In genomic region chr4:3523146-3523627, GRCh38 we compare ENCODE assay signal across 25 cellular contexts.
"Had no signal": no experiment of that assay in that cellular context is flagged by ENCODE, and none has a peak within 500 bp of the region (broad histone marks: within the 10 kb centered on the region; RNA-seq: fewer than 3 reads in every experiment).

No MANE protein-coding gene starts in this region.

- H3K27me3 Mint-ChIP-seq: activated CD4-positive, alpha-beta memory T cell treated with anti-CD3 and anti-CD28 coated beads for 36 hours; activated CD4-positive, alpha-beta T cell treated with anti-CD3 and anti-CD28 coated beads, Interleukin-2, amount 10 ng/mL, durations not matched to agents 7 days and 5 days; activated naive CD4-positive, alpha-beta T cell treated with anti-CD3 and anti-CD28 coated beads, Interleukin-2, amount 50 U/mL, for 24 hours; activated naive CD8-positive, alpha-beta T cell treated with anti-CD3 and anti-CD28 coated beads, Interleukin-2, amount 50 U/mL, for 24 hours; activated T-helper 17 cell treated with anti-CD3 and anti-CD28 coated beads, Interleukin-2, amount 50 U/mL, for 72 hours; central memory CD8-positive, alpha-beta T cell; IgD-negative memory B cell had no signal

- ATAC-seq: activated naive CD8-positive, alpha-beta T cell treated with anti-CD3 and anti-CD28 coated beads, Interleukin-2, amount 50 U/mL, for 24 hours; activated T-helper 17 cell treated with anti-CD3 and anti-CD28 coated beads, Interleukin-2, amount 50 U/mL, for 72 hours; PC-3 had no signal

- H3K4me1 Mint-ChIP-seq: activated T-helper 17 cell treated with anti-CD3 and anti-CD28 coated beads, Interleukin-2, amount 50 U/mL, for 72 hours had no signal

- H3K27ac Mint-ChIP-seq: activated CD4-positive, alpha-beta memory T cell treated with anti-CD3 and anti-CD28 coated beads for 36 hours; activated CD4-positive, alpha-beta T cell treated with anti-CD3 and anti-CD28 coated beads, Interleukin-2, amount 10 ng/mL, durations not matched to agents 7 days and 5 days; activated naive CD4-positive, alpha-beta T cell treated with anti-CD3 and anti-CD28 coated beads, Interleukin-2, amount 50 U/mL, for 24 hours; activated naive CD8-positive, alpha-beta T cell treated with anti-CD3 and anti-CD28 coated beads, Interleukin-2, amount 50 U/mL, for 24 hours; activated T-helper 17 cell treated with anti-CD3 and anti-CD28 coated beads, Interleukin-2, amount 50 U/mL, for 72 hours; brain; IgD-negative memory B cell; T-helper 1 cell treated with Interleukin-12 subunit alpha and Interleukin-12 subunit beta and Interleukin-4 antibody, amounts not matched to agents 30 μg/mL and 1 μg/mL, for 36 hours had no signal

- H3K9me3 Mint-ChIP-seq: activated CD4-positive, alpha-beta memory T cell treated with anti-CD3 and anti-CD28 coated beads for 36 hours; activated CD4-positive, alpha-beta T cell treated with anti-CD3 and anti-CD28 coated beads, Interleukin-2, amount 10 ng/mL, durations not matched to agents 7 days and 5 days; activated naive CD4-positive, alpha-beta T cell treated with anti-CD3 and anti-CD28 coated beads, Interleukin-2, amount 50 U/mL, for 24 hours; activated naive CD8-positive, alpha-beta T cell treated with anti-CD3 and anti-CD28 coated beads, Interleukin-2, amount 50 U/mL, for 24 hours; activated T-helper 17 cell treated with anti-CD3 and anti-CD28 coated beads, Interleukin-2, amount 50 U/mL, for 72 hours; brain; central memory CD8-positive, alpha-beta T cell; IgD-negative memory B cell; T-helper 1 cell treated with Interleukin-12 subunit alpha and Interleukin-12 subunit beta and Interleukin-4 antibody, amounts not matched to agents 30 μg/mL and 1 μg/mL, for 36 hours had no signal

- H3K27ac ChIP-seq: KMS-11 had no signal

- H3K36me3 Mint-ChIP-seq: activated naive CD4-positive, alpha-beta T cell treated with anti-CD3 and anti-CD28 coated beads, Interleukin-2, amount 50 U/mL, for 24 hours; IgD-negative memory B cell had no signal

- DNase-seq: activated CD4-positive, alpha-beta memory T cell treated with anti-CD3 and anti-CD28 coated beads for 36 hours; activated CD4-positive, alpha-beta T cell treated with anti-CD3 and anti-CD28 coated beads, Interleukin-2, amount 10 ng/mL, durations not matched to agents 7 days and 5 days; activated CD4-positive, CD25-positive, alpha-beta regulatory T cell; activated naive CD8-positive, alpha-beta T cell treated with anti-CD3 and anti-CD28 coated beads, Interleukin-2, amount 50 U/mL, for 24 hours; activated T-cell treated with anti-CD3 and anti-CD28 coated beads for 4 hours; activated T-cell treated with anti-CD3 and anti-CD28 coated beads, Interleukin-2, amount 50 U/mL, for 48 hours; amniotic stem cell; MV-4-11; NCI-H1092 treated with DMSO at 0.1 percent for 48 hours; NCI-H1436; NCI-H187; NCI-H2081; NCI-H446; NCI-H524; PC-3; SHP77 treated with DMSO at 0.1 percent for 48 hours had no signal

- H3K4me3 Mint-ChIP-seq: activated CD4-positive, alpha-beta memory T cell treated with anti-CD3 and anti-CD28 coated beads for 36 hours; activated CD4-positive, alpha-beta T cell treated with anti-CD3 and anti-CD28 coated beads, Interleukin-2, amount 10 ng/mL, durations not matched to agents 7 days and 5 days; activated naive CD4-positive, alpha-beta T cell treated with anti-CD3 and anti-CD28 coated beads, Interleukin-2, amount 50 U/mL, for 24 hours; activated naive CD8-positive, alpha-beta T cell treated with anti-CD3 and anti-CD28 coated beads, Interleukin-2, amount 50 U/mL, for 24 hours; activated T-helper 17 cell treated with anti-CD3 and anti-CD28 coated beads, Interleukin-2, amount 50 U/mL, for 72 hours; brain; central memory CD8-positive, alpha-beta T cell; IgD-negative memory B cell; T-helper 1 cell treated with Interleukin-12 subunit alpha and Interleukin-12 subunit beta and Interleukin-4 antibody, amounts not matched to agents 30 μg/mL and 1 μg/mL, for 36 hours had no signal

- H3K9ac ChIP-seq: KMS-11 had no signal

- FAIRE-seq: astrocyte, RCC 7860 had no signal
